Comparison of ENCODE assay signal across 9 cellular contexts in genomic region chr19:17080441-17080803, GRCh38. TPM values are rescaled to one million over a fixed set of nuclear protein-coding genes. Genes with fewer than 3 reads are reported as not detected.
A peak's percentile ranks its signal among the peaks of the same experiment; 100 is the strongest.
DNase-seq lines count a peak whose midpoint lies in the region; ATAC-seq and TF ChIP-seq lines count a peak whose summit lies in the region.
"Had no signal": no experiment of that assay in that cellular context is flagged by ENCODE, and none has a peak within 500 bp of the region (broad histone marks: within the 10 kb centered on the region; RNA-seq: fewer than 3 reads in every experiment).

No MANE protein-coding gene starts in this region.

- ATAC-seq in right lobe of liver = no peak
- no peak for ATAC-seq in GM21737 (IDR thresholded peaks at IDR 0.05; ENCODE audit: unreplicated experiment)

- peak overlapping the region; percentile 52 for H3K27ac Mint-ChIP-seq in T-helper 1 cell treated with Interleukin-12 subunit alpha and Interleukin-12 subunit beta and Interleukin-4 antibody, amounts not matched to agents 30 μg/mL and 1 μg/mL, for 36 hours

- H3K4me1 ChIP-seq in adipocyte (ENCODE audit: control insufficient read depth, insufficient read depth, low read length) (peaks cover 50% of the 10 kb centered on the region), right lobe of liver (peaks cover 0 to 36% (median 11%) of the 10 kb centered on the region in 4 donors), suprapubic skin (peaks cover 45% of the 10 kb centered on the region)

- H3K4me3 Mint-ChIP-seq in T-helper 1 cell treated with Interleukin-12 subunit alpha and Interleukin-12 subunit beta and Interleukin-4 antibody, amounts not matched to agents 30 μg/mL and 1 μg/mL, for 36 hours = no peak overlapping the region

- H3K9me3 ChIP-seq in adipocyte (ENCODE audit: control insufficient read depth, low read length) (no peaks in the 10 kb centered on the region), right lobe of liver (no peaks in the 10 kb centered on the region), suprapubic skin (no peaks in the 10 kb centered on the region)

- TF ChIP-seq EP300 in suprapubic skin (IDR thresholded peaks at IDR 0.05) = no peak

- H3K36me3 Mint-ChIP-seq in T-helper 1 cell treated with Interleukin-12 subunit alpha and Interleukin-12 subunit beta and Interleukin-4 antibody, amounts not matched to agents 30 μg/mL and 1 μg/mL, for 36 hours (ENCODE audit: low read depth) = peaks cover 7% of the 10 kb centered on the region

- H3K36me3 ChIP-seq in adipocyte (ENCODE audit: control insufficient read depth, insufficient read depth, low read length, severe bottlenecking) (no peaks in the 10 kb centered on the region), right lobe of liver (no peaks in the 10 kb centered on the region), suprapubic skin (no peaks in the 10 kb centered on the region)

- H3K27ac ChIP-seq in right lobe of liver (peak overlapping the region in 2 of 3 donors; percentile 33 to 40), suprapubic skin (peak overlapping the region; percentile 82)

- H3K4me3 ChIP-seq in adipocyte (ENCODE audit: low read length) (peak overlapping the region; percentile 70), right lobe of liver (no peak overlapping the region), suprapubic skin (no peak overlapping the region)

- no peak for TF ChIP-seq POLR2A in right lobe of liver (IDR thresholded peaks at IDR 0.05)
- TF ChIP-seq POLR2A in suprapubic skin (IDR thresholded peaks at IDR 0.05) = no peak

- H3K27me3 ChIP-seq in adipocyte (replicated peaks; ENCODE audit: control insufficient read depth, insufficient read depth, low read length) (no peaks in the 10 kb centered on the region), right lobe of liver (no peaks in the 10 kb centered on the region), suprapubic skin (no peaks in the 10 kb centered on the region)

- TF ChIP-seq CTCF in right lobe of liver (IDR thresholded peaks at IDR 0.05) (no peak), suprapubic skin (IDR thresholded peaks at IDR 0.05) (no peak)

- 100% methylated on average over 1 of the region's 4 CpGs for WGBS in right lobe of liver (ENCODE audit: insufficient coverage, low coverage, low lambda C conversion rate, missing lambda C conversion rate)
- WGBS in suprapubic skin = 76% methylated on average over 4 of the region's 4 CpGs

- H3K4me1 Mint-ChIP-seq in T-helper 1 cell treated with Interleukin-12 subunit alpha and Interleukin-12 subunit beta and Interleukin-4 antibody, amounts not matched to agents 30 μg/mL and 1 μg/mL, for 36 hours (ENCODE audit: low read depth) = peaks cover 39% of the 10 kb centered on the region

- no peaks in the 10 kb centered on the region for H3K9me3 Mint-ChIP-seq in T-helper 1 cell treated with Interleukin-12 subunit alpha and Interleukin-12 subunit beta and Interleukin-4 antibody, amounts not matched to agents 30 μg/mL and 1 μg/mL, for 36 hours

- no peaks in the 10 kb centered on the region for H3K27me3 Mint-ChIP-seq in T-helper 1 cell treated with Interleukin-12 subunit alpha and Interleukin-12 subunit beta and Interleukin-4 antibody, amounts not matched to agents 30 μg/mL and 1 μg/mL, for 36 hours (ENCODE audit: low read depth)

- DNase-seq in T-helper 1 cell (no peak), adipocyte (ENCODE audit: low read depth) (no peak), right lobe of liver (no peak), suprapubic skin (ENCODE audit: low spot score in 2 of 2) (no peak), NCI-H187 (lab: John Stamatoyannopoulos, UW) (no peak), GOT3 (lab: John Stamatoyannopoulos, UW) (no peak)
- DNase-seq: NCI-H2081 had no signal

- intact Hi-C loops in right lobe of liver (cut with DNase I) = loop anchor here in 1 of 2 donors (10.0 kb wide), 1 partner anchor 64 kb away; no protein-coding TSS in a partner anchor

- peak overlapping the region; percentile 94 for H3K9ac ChIP-seq in adipocyte (ENCODE audit: low read length)

RNA-seq across cellular contexts. Expression of gene MYO9B, which starts 4.8 kb away (rescaled TPM):
- 10 to 100 TPM; 25.4 to 38.7 (median 36.0) TPM for total RNA-seq in right lobe of liver
- 10 to 100 TPM; 43.6 to 99.9 (median 69.5) TPM for total RNA-seq in suprapubic skin

RNA-seq across cellular contexts. Expression of gene HAUS8, which starts 5.2 kb away (rescaled TPM):
- 1 to 10 TPM; 3.7 to 8.5 (median 5.8) TPM for total RNA-seq in right lobe of liver
- total RNA-seq in suprapubic skin = 1 to 10 TPM; 2.4 to 4.1 (median 3.0) TPM

RNA-seq across cellular contexts. Expression of gene CPAMD8, which starts 53.8 kb away (rescaled TPM):
- total RNA-seq in right lobe of liver (1 to 10 TPM in 4 of 6 experiments, under 1 TPM in 2; 0.90 to 1.8 (median 1.2) TPM), suprapubic skin (1 to 10 TPM; 5.4 to 9.7 (median 9.1) TPM)
